2 cellular contexts compared by ENCODE assay signal in genomic region chr5:34698754-34699153, GRCh38.
TF ChIP-seq lines count a peak whose summit lies in the region.

No MANE protein-coding gene starts in this region.

TF ChIP-seq in HEK293, 187 proteins besides CTCF, POLR2A, EP300 and RAD21:
- no peak for TF ChIP-seq ZNF366 (tag by site-specific recombination; conservative IDR thresholded peaks at IDR 0.05)
- peak; percentile 39; the same call in 1 of the 2 replicates for TF ChIP-seq ZNF341 (tag by site-specific recombination; IDR thresholded peaks at IDR 0.05; ENCODE audit: low read depth)
- TF ChIP-seq ZNF549 (tag by site-specific recombination; IDR thresholded peaks at IDR 0.05), result no peak
- TF ChIP-seq ZNF174 (tag by site-specific recombination; IDR thresholded peaks at IDR 0.05), result no peak
- TF ChIP-seq ZNF391 (tag by site-specific recombination; IDR thresholded peaks at IDR 0.05; ENCODE audit: borderline replicate concordance, low read depth), result no peak
- TF ChIP-seq ZNF600 (tag by site-specific recombination; IDR thresholded peaks at IDR 0.05), result no peak

TF ChIP-seq in H1, 55 proteins besides CTCF, POLR2A, EP300 and RAD21:
- no peak for TF ChIP-seq RXRA (IDR thresholded peaks at IDR 0.05; ENCODE audit: insufficient read depth, low read depth, low read length)
- TF ChIP-seq CHD2 (IDR thresholded peaks at IDR 0.05; ENCODE audit: low read length), result no peak
- no peak for TF ChIP-seq USF2 (IDR thresholded peaks at IDR 0.05; ENCODE audit: low read length)
- TF ChIP-seq RFX5 (IDR thresholded peaks at IDR 0.05; ENCODE audit: borderline replicate concordance, low read depth, low read length), result no peak
- TF ChIP-seq CHD7 (IDR thresholded peaks at IDR 0.05; ENCODE audit: insufficient replicate concordance, low read length), result no peak
- TF ChIP-seq TCF12 (IDR thresholded peaks at IDR 0.05; ENCODE audit: low read depth, low read length), result no peak
- no peak for TF ChIP-seq EZH2 (IDR thresholded peaks at IDR 0.05; ENCODE audit: low read depth, low read length, severe bottlenecking)
- TF ChIP-seq ZNF274 (IDR thresholded peaks at IDR 0.05; ENCODE audit: borderline replicate concordance, extremely low read depth, low read length), result no peak
- no peak for TF ChIP-seq TAF1 (IDR thresholded peaks at IDR 0.05; ENCODE audit: low read depth, low read length)
- no peak for TF ChIP-seq PHF8 (conservative IDR thresholded peaks at IDR 0.05; ENCODE audit: low read depth, low read length)
- TF ChIP-seq CEBPB (IDR thresholded peaks at IDR 0.05; ENCODE audit: low read depth, low read length), result no peak
- TF ChIP-seq GABPA (IDR thresholded peaks at IDR 0.05; ENCODE audit: borderline replicate concordance, insufficient read depth, low read length), result no peak
- no peak for TF ChIP-seq HDAC6 (IDR thresholded peaks at IDR 0.05; ENCODE audit: low read depth, low read length)
